In the genomic region with DNA sequence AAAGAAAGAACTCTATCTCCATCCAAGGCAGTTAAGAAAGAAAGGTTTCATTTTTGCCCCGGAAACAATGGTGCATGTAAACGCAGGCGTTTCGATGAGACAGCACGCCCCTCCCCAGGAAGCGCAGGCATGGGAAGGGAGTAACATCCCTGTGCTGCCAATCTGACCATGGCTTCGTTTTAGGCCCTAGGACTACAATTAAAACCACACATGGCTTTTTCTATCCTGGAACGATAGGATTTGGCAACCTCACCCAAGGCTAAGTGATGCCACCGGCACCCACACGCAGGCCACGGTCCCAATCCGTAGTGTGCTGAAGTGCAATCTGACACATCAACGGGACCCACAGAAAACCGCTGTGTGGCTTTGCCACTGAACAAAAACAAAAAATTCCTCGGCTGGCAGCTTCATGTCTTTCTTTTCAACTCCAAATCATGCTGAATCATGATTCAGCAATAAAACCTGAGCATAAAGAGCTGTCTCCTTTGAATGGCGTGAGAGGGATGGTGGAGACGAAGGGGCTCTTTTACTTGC, we compare ENCODE assay signal across 8 cellular contexts. TPM values are rescaled to one million over a fixed set of nuclear protein-coding genes. Genes with fewer than 3 reads are reported as not detected.
DNase-seq lines count a peak whose midpoint lies in the region; ATAC-seq, FAIRE-seq and TF ChIP-seq lines count a peak whose summit lies in the region.

No MANE protein-coding gene starts in this region.

- TF ChIP-seq POLR2A in GM12892 (IDR thresholded peaks at IDR 0.05; ENCODE audit: low read depth, low read length) (no peak), endothelial cell of umbilical vein (IDR thresholded peaks at IDR 0.05; ENCODE audit: low read depth, low read length) (no peak)

- peaks cover 88% of the 10 kb centered on the region for H3K4me1 Mint-ChIP-seq in activated CD4-positive, alpha-beta T cell treated with anti-CD3 and anti-CD28 coated beads, Interleukin-2, amount 10 ng/mL, durations not matched to agents 7 days and 5 days

- H3K4me3 Mint-ChIP-seq in activated CD4-positive, alpha-beta T cell treated with anti-CD3 and anti-CD28 coated beads, Interleukin-2, amount 10 ng/mL, durations not matched to agents 7 days and 5 days = peak overlapping the region; percentile 53

- H3K4me2 ChIP-seq in endothelial cell of umbilical vein (ENCODE audit: insufficient read depth, low read length) (no peak overlapping the region), smooth muscle cell (peak overlapping the region; percentile 76), neuronal stem cell (ENCODE audit: insufficient read depth, low read length, poor library complexity, severe bottlenecking) (no peak overlapping the region)

- H3F3A ChIP-seq in smooth muscle cell (ENCODE audit: low read depth) = peaks cover 16% of the 10 kb centered on the region

- H3K27me3 ChIP-seq in endothelial cell of umbilical vein (ENCODE audit: control insufficient read depth in 2 of 2, insufficient read depth in 2 of 2, low read length in 2 of 2) (no peaks in the 10 kb centered on the region), smooth muscle cell (ENCODE audit: low read depth) (no peaks in the 10 kb centered on the region), neuronal stem cell (ENCODE audit: control insufficient read depth in 3 of 3, insufficient read depth in 3 of 3, low read depth in 1 of 3, low read length in 3 of 3) (no peaks in the 10 kb centered on the region)

- no peak overlapping the region for H2BK12ac ChIP-seq in neuronal stem cell (ENCODE audit: low read length)

- H2AK5ac ChIP-seq in neuronal stem cell (ENCODE audit: low read depth, low read length) = no peak overlapping the region

- H3K9me3 ChIP-seq in endothelial cell of umbilical vein (replicated peaks; ENCODE audit: control insufficient read depth, insufficient read depth, low read length) (no peaks in the 10 kb centered on the region), smooth muscle cell (replicated peaks; ENCODE audit: low read depth) (no peaks in the 10 kb centered on the region), neuronal stem cell (replicated peaks in 1 of 2; ENCODE audit: control insufficient read depth in 2 of 2, insufficient read depth in 1 of 2, low read depth in 1 of 2, low read length in 2 of 2) (no peaks in the 10 kb centered on the region)

- peak overlapping the region; percentile 24 for H3K27ac ChIP-seq in endothelial cell of umbilical vein (ENCODE audit: insufficient read depth, low read depth, low read length)
- peak overlapping the region; percentile 77 for H3K27ac ChIP-seq in smooth muscle cell (ENCODE audit: low read depth)
- H3K27ac ChIP-seq in neuronal stem cell (replicated peaks; ENCODE audit: low read length) = no peak overlapping the region

- H3K36me3 ChIP-seq in endothelial cell of umbilical vein (ENCODE audit: control insufficient read depth in 2 of 2, extremely low read depth in 1 of 2, insufficient read depth in 2 of 2, low read length in 2 of 2) = peaks cover 0 to 7% of the 10 kb centered on the region in 2 experiments
- H3K36me3 ChIP-seq in smooth muscle cell (ENCODE audit: low read depth) = no peaks in the 10 kb centered on the region
- peaks cover 0 to 31% of the 10 kb centered on the region in 2 donors for H3K36me3 ChIP-seq in neuronal stem cell (replicated peaks in 1 of 2; ENCODE audit: control insufficient read depth in 2 of 2, insufficient read depth in 2 of 2, low read length in 2 of 2)

- 65% methylated on average over 17 of the region's 17 CpGs for WGBS in smooth muscle cell (ENCODE audit: low lambda C conversion rate)
- WGBS in neuronal stem cell (ENCODE audit: extremely low coverage in 2 of 2, insufficient read length in 2 of 2, insufficient replicate concordance in 1 of 2), 2 donors = no CpG with 5 or more reads among the region's 17 CpGs

- no peak overlapping the region for H2BK120ac ChIP-seq in neuronal stem cell (ENCODE audit: low read depth, low read length)

- no peak overlapping the region for H2BK15ac ChIP-seq in neuronal stem cell (ENCODE audit: low read length)

- peak overlapping the region; percentile 92 for H3K27ac Mint-ChIP-seq in activated CD4-positive, alpha-beta T cell treated with anti-CD3 and anti-CD28 coated beads, Interleukin-2, amount 10 ng/mL, durations not matched to agents 7 days and 5 days

- H3K4me1 ChIP-seq in endothelial cell of umbilical vein (ENCODE audit: control insufficient read depth, extremely low read depth, insufficient read depth, low read length) = peaks cover 41% of the 10 kb centered on the region
- peaks cover 65% of the 10 kb centered on the region for H3K4me1 ChIP-seq in smooth muscle cell (ENCODE audit: low read depth)
- H3K4me1 ChIP-seq in neuronal stem cell (ENCODE audit: control insufficient read depth in 2 of 2, insufficient read depth in 1 of 2, low read depth in 1 of 2, low read length in 2 of 2) = peaks cover 44 to 49% of the 10 kb centered on the region in 2 donors

- no peaks in the 10 kb centered on the region for H3K9me1 ChIP-seq in endothelial cell of umbilical vein (replicated peaks; ENCODE audit: control insufficient read depth, extremely low read depth, insufficient read depth, low read length)

- dilution Hi-C loops in endothelial cell of umbilical vein (cut with MboI; ENCODE audit: extremely low pct_ligation_motif_present, low sequenced_read_pairs) = no loop called here

- no peak overlapping the region for H3K4me3 ChIP-seq in endothelial cell of umbilical vein (replicated peaks in 1 of 3; ENCODE audit: insufficient read depth in 1 of 3, low read depth in 1 of 3, low read length in 3 of 3)
- H3K4me3 ChIP-seq in smooth muscle cell = peak overlapping the region; percentile 31
- H3K4me3 ChIP-seq in neuronal stem cell (ENCODE audit: low read length in 2 of 2) = no peak overlapping the region

- CTCF ChIA-PET in activated CD4-positive, alpha-beta T cell treated with anti-CD3 and anti-CD28 coated beads, Interleukin-2, amount 10 ng/mL, durations not matched to agents 7 days and 5 days (lab: Charles Lee) = interaction anchor here (0.7 to 3.8 kb wide), 2 partner anchors 9 to 14 kb away, joined by 3 to 12 read pairs; no protein-coding TSS in a partner anchor
- CTCF ChIA-PET in endothelial cell of umbilical vein (lab: Charles Lee) = interaction anchor here (0.9 to 4.3 kb wide), 2 partner anchors 14 to 68 kb away, joined by 3 to 28 read pairs; no protein-coding TSS in a partner anchor

- H3K79me2 ChIP-seq in endothelial cell of umbilical vein (ENCODE audit: control insufficient read depth, insufficient read depth, low read length) (peaks cover 95% of the 10 kb centered on the region), smooth muscle cell (ENCODE audit: low read depth) (peaks cover 91% of the 10 kb centered on the region)

- peaks cover 5% of the 10 kb centered on the region for H3K9me3 Mint-ChIP-seq in activated CD4-positive, alpha-beta T cell treated with anti-CD3 and anti-CD28 coated beads, Interleukin-2, amount 10 ng/mL, durations not matched to agents 7 days and 5 days

- DNase-seq in GM12892 (ENCODE audit: insufficient read length) = no peak
- peak; percentile 56 for DNase-seq in activated CD4-positive, alpha-beta T cell treated with anti-CD3 and anti-CD28 coated beads, Interleukin-2, amount 10 ng/mL, durations not matched to agents 7 days and 5 days
- DNase-seq in endothelial cell of umbilical vein (ENCODE audit: low read depth, low spot score) = no peak
- no peak for DNase-seq in smooth muscle cell (lab: John Stamatoyannopoulos, UW; ENCODE audit: unreplicated experiment)
- no peak for DNase-seq in neuronal stem cell (ENCODE audit: low spot score)
- no peak for DNase-seq in GM20000 (ENCODE audit: low spot score)

- no peak overlapping the region for H3K14ac ChIP-seq in neuronal stem cell (ENCODE audit: low read length)

- no peak overlapping the region for H2BK5ac ChIP-seq in neuronal stem cell (ENCODE audit: low read length)

- H3K36me3 Mint-ChIP-seq in activated CD4-positive, alpha-beta T cell treated with anti-CD3 and anti-CD28 coated beads, Interleukin-2, amount 10 ng/mL, durations not matched to agents 7 days and 5 days (ENCODE audit: low read depth) = peaks cover 35% of the 10 kb centered on the region

- H4K20me1 ChIP-seq in endothelial cell of umbilical vein (replicated peaks; ENCODE audit: control insufficient read depth, extremely low read depth, insufficient read depth, low read length) (no peaks in the 10 kb centered on the region), smooth muscle cell (ENCODE audit: low read depth) (peaks cover 100% of the 10 kb centered on the region)

- POLR2A ChIA-PET in activated CD4-positive, alpha-beta T cell treated with anti-CD3 and anti-CD28 coated beads, Interleukin-2, amount 10 ng/mL, durations not matched to agents 7 days and 5 days (lab: Charles Lee) = no interaction called here
- POLR2A ChIA-PET in endothelial cell of umbilical vein (lab: Charles Lee) = no interaction called here

- ATAC-seq in HG03095 (IDR thresholded peaks at IDR 0.05; ENCODE audit: unreplicated experiment) = no peak
- ATAC-seq in GM18517 (IDR thresholded peaks at IDR 0.05; ENCODE audit: unreplicated experiment) = no peak

- H3K4ac ChIP-seq in neuronal stem cell (ENCODE audit: low read length) = no peak overlapping the region

- H2AFZ ChIP-seq in endothelial cell of umbilical vein (ENCODE audit: low read depth, low read length) (no peak overlapping the region), smooth muscle cell (ENCODE audit: low read depth) (no peak overlapping the region), neuronal stem cell (ENCODE audit: low read length) (no peak overlapping the region)

- no peak overlapping the region for H3K23ac ChIP-seq in neuronal stem cell (ENCODE audit: low read depth, low read length, poor library complexity)

- peaks cover 12% of the 10 kb centered on the region for H3K79me1 ChIP-seq in neuronal stem cell (ENCODE audit: low read depth, low read length)

- TF ChIP-seq CTCF in endothelial cell of umbilical vein (IDR thresholded peaks at IDR 0.05; ENCODE audit: extremely low read depth in 1 of 2, insufficient read depth in 1 of 2, low read depth in 1 of 2, low read length in 2 of 2) (no peak), smooth muscle cell (IDR thresholded peaks at IDR 0.05; ENCODE audit: borderline replicate concordance, insufficient read depth, poor library complexity, severe bottlenecking) (no peak), GM20000 (IDR thresholded peaks at IDR 0.05; ENCODE audit: extremely low read depth, missing control alignments) (no peak)

- H3K27me3 Mint-ChIP-seq in activated CD4-positive, alpha-beta T cell treated with anti-CD3 and anti-CD28 coated beads, Interleukin-2, amount 10 ng/mL, durations not matched to agents 7 days and 5 days = no peaks in the 10 kb centered on the region

- BruUV-seq in endothelial cell of umbilical vein (replicated peaks; lab: Mats Ljungman, UMichigan) = no TSS peak

- H4K91ac ChIP-seq in neuronal stem cell (ENCODE audit: low read depth, low read length, poor library complexity) = no peak overlapping the region

- no peak overlapping the region for H4K8ac ChIP-seq in neuronal stem cell (ENCODE audit: low read depth, low read length)

- FAIRE-seq in GM12892 (lab: Jason Lieb, UNC) = peak; percentile 61
- no peak for FAIRE-seq in endothelial cell of umbilical vein (lab: Jason Lieb, UNC)

- intact Hi-C loops in endothelial cell of umbilical vein (cut with micrococcal nuclease) = no loop called here

- H3K9ac ChIP-seq in endothelial cell of umbilical vein (replicated peaks; ENCODE audit: extremely low read depth, insufficient read depth, low read length) = no peak overlapping the region
- H3K9ac ChIP-seq in smooth muscle cell (ENCODE audit: low read depth) = peak overlapping the region; percentile 16
- H3K9ac ChIP-seq in neuronal stem cell (ENCODE audit: low read depth, low read length, poor library complexity) = no peak overlapping the region

- H3K18ac ChIP-seq in neuronal stem cell (ENCODE audit: low read length) = no peak overlapping the region

RNA-seq across cellular contexts. Expression of gene RANBP3, which starts 24.2 kb away (rescaled TPM):
- polyA plus RNA-seq in GM12892 (2012; ENCODE audit: missing spikeins) = 34.6 TPM
- total RNA-seq in activated CD4-positive, alpha-beta T cell treated with anti-CD3 and anti-CD28 coated beads, Interleukin-2, amount 10 ng/mL, durations not matched to agents 7 days and 5 days = 10 to 100 TPM; 97.4 to 98.0 TPM
- total RNA-seq in endothelial cell of umbilical vein (72.3 and 87.8 TPM in 2 replicates), smooth muscle cell (45.3 and 65.8 TPM in 2 replicates)
- polyA plus RNA-seq in endothelial cell of umbilical vein (85.3 and 102 TPM in 2 replicates), smooth muscle cell (11.7 and 13.4 TPM in 2 replicates)
- 54.0 and 75.8 TPM in 2 replicates for polyA plus RNA-seq in endothelial cell of umbilical vein (2011; cell fraction: cytosol; rRNA removed)
- 90.5 and 108 TPM in 2 replicates for polyA plus RNA-seq in endothelial cell of umbilical vein (2011; cell fraction: nucleus; rRNA removed)
- 49.6 and 51.8 TPM in 2 replicates for polyA plus RNA-seq in endothelial cell of umbilical vein (2012)
- 57.1 and 60.4 TPM in 2 replicates for polyA minus RNA-seq in endothelial cell of umbilical vein
- polyA minus RNA-seq in endothelial cell of umbilical vein (2011; cell fraction: cytosol; rRNA and poly(A)+ RNA removed) = 35.1 TPM
- 35.5 and 40.5 TPM in 2 replicates for polyA minus RNA-seq in endothelial cell of umbilical vein (2011; cell fraction: nucleus; rRNA and poly(A)+ RNA removed)
- polyA plus RNA-seq in neuronal stem cell (2013, experiment 1 of 2) = 112 TPM
- polyA plus RNA-seq in neuronal stem cell (2013, experiment 2 of 2) = 111 TPM

RNA-seq across cellular contexts. Expression of gene CAPS, which starts 39.7 kb away (rescaled TPM):
- polyA plus RNA-seq in GM12892 (2012; ENCODE audit: missing spikeins) = 2.0 TPM
- 10 to 100 TPM; 17.2 to 21.0 TPM for total RNA-seq in activated CD4-positive, alpha-beta T cell treated with anti-CD3 and anti-CD28 coated beads, Interleukin-2, amount 10 ng/mL, durations not matched to agents 7 days and 5 days
- 6.1 and 6.9 TPM in 2 replicates for total RNA-seq in endothelial cell of umbilical vein
- 8.9 and 11.3 TPM in 2 replicates for polyA plus RNA-seq in endothelial cell of umbilical vein
- 1.5 and 3.3 TPM in 2 replicates for polyA plus RNA-seq in endothelial cell of umbilical vein (2011; cell fraction: cytosol; rRNA removed)
- 26.1 and 29.4 TPM in 2 replicates for polyA plus RNA-seq in endothelial cell of umbilical vein (2011; cell fraction: nucleus; rRNA removed)
- 2.4 and 4.4 TPM in 2 replicates for polyA plus RNA-seq in endothelial cell of umbilical vein (2012)
- polyA minus RNA-seq in endothelial cell of umbilical vein = 1.8 and 2.1 TPM in 2 replicates
- not detected for polyA minus RNA-seq in endothelial cell of umbilical vein (2011; cell fraction: cytosol; rRNA and poly(A)+ RNA removed)
- polyA minus RNA-seq in endothelial cell of umbilical vein (2011; cell fraction: nucleus; rRNA and poly(A)+ RNA removed) = 3.8 and 5.6 TPM in 2 replicates
- total RNA-seq in smooth muscle cell = 4.6 and 17.3 TPM in 2 replicates
- polyA plus RNA-seq in smooth muscle cell = 5.1 and 13.0 TPM in 2 replicates
- 3.0 TPM for polyA plus RNA-seq in neuronal stem cell (2013, experiment 1 of 2)
- polyA plus RNA-seq in neuronal stem cell (2013, experiment 2 of 2) = 3.0 TPM

RNA-seq across cellular contexts. Expression of gene VMAC, which starts 49.1 kb away (rescaled TPM):
- polyA plus RNA-seq in GM12892 (2012; ENCODE audit: missing spikeins) = 1.9 TPM
- total RNA-seq in activated CD4-positive, alpha-beta T cell treated with anti-CD3 and anti-CD28 coated beads, Interleukin-2, amount 10 ng/mL, durations not matched to agents 7 days and 5 days = 10 to 100 TPM; 11.8 TPM
- total RNA-seq in endothelial cell of umbilical vein = 4.4 and 4.7 TPM in 2 replicates
- polyA plus RNA-seq in endothelial cell of umbilical vein = 6.9 and 8.9 TPM in 2 replicates
- 2.1 and 3.2 TPM in 2 replicates for polyA plus RNA-seq in endothelial cell of umbilical vein (2011; cell fraction: cytosol; rRNA removed)
- polyA plus RNA-seq in endothelial cell of umbilical vein (2011; cell fraction: nucleus; rRNA removed) = 21.6 TPM in 2 replicates
- polyA plus RNA-seq in endothelial cell of umbilical vein (2012) = 2.1 and 2.6 TPM in 2 replicates
- polyA minus RNA-seq in endothelial cell of umbilical vein = 1.9 and 3.9 TPM in 2 replicates
- polyA minus RNA-seq in endothelial cell of umbilical vein (2011; cell fraction: cytosol; rRNA and poly(A)+ RNA removed) = 0.72 TPM
- polyA minus RNA-seq in endothelial cell of umbilical vein (2011; cell fraction: nucleus; rRNA and poly(A)+ RNA removed) = 4.0 and 4.6 TPM in 2 replicates
- 0.36 and 3.6 TPM in 2 replicates for total RNA-seq in smooth muscle cell
- 0.95 and 2.6 TPM in 2 replicates for polyA plus RNA-seq in smooth muscle cell
- 2.7 TPM for polyA plus RNA-seq in neuronal stem cell (2013, experiment 1 of 2)
- 2.4 TPM for polyA plus RNA-seq in neuronal stem cell (2013, experiment 2 of 2)

RNA-seq across cellular contexts. Expression of gene NDUFA11, which starts 50.2 kb away (rescaled TPM):
- 163 TPM for polyA plus RNA-seq in GM12892 (2012; ENCODE audit: missing spikeins)
- 100 to 1,000 TPM; 207 to 233 TPM for total RNA-seq in activated CD4-positive, alpha-beta T cell treated with anti-CD3 and anti-CD28 coated beads, Interleukin-2, amount 10 ng/mL, durations not matched to agents 7 days and 5 days
- total RNA-seq in endothelial cell of umbilical vein (281 and 283 TPM in 2 replicates), smooth muscle cell (169 and 209 TPM in 2 replicates)
- polyA plus RNA-seq in endothelial cell of umbilical vein (876 and 1,690 TPM in 2 replicates), smooth muscle cell (487 and 493 TPM in 2 replicates)
- 491 and 683 TPM in 2 replicates for polyA plus RNA-seq in endothelial cell of umbilical vein (2011; cell fraction: cytosol; rRNA removed)
- 195 and 273 TPM in 2 replicates for polyA plus RNA-seq in endothelial cell of umbilical vein (2011; cell fraction: nucleus; rRNA removed)
- 256 and 303 TPM in 2 replicates for polyA plus RNA-seq in endothelial cell of umbilical vein (2012)
- polyA minus RNA-seq in endothelial cell of umbilical vein = 50.8 and 68.0 TPM in 2 replicates
- 39.5 TPM for polyA minus RNA-seq in endothelial cell of umbilical vein (2011; cell fraction: cytosol; rRNA and poly(A)+ RNA removed)
- polyA minus RNA-seq in endothelial cell of umbilical vein (2011; cell fraction: nucleus; rRNA and poly(A)+ RNA removed) = 16.4 and 23.1 TPM in 2 replicates
- 244 TPM for polyA plus RNA-seq in neuronal stem cell (2013, experiment 1 of 2)
- polyA plus RNA-seq in neuronal stem cell (2013, experiment 2 of 2) = 235 TPM
